Comparison of ENCODE assay signal across 21 cellular contexts in genomic region chr3:194865595-194865994, GRCh38.
DNase-seq lines count a peak whose midpoint lies in the region; ATAC-seq and TF ChIP-seq lines count a peak whose summit lies in the region.
"Had no signal": no experiment of that assay in that cellular context is flagged by ENCODE, and none has a peak within 500 bp of the region (broad histone marks: within the 10 kb centered on the region; RNA-seq: fewer than 3 reads in every experiment).

No MANE protein-coding gene starts in this region.

- no peaks in the 10 kb centered on the region for H3K27me3 ChIP-seq in left ventricle myocardium inferior (ENCODE audit: low read depth)
- H3K27me3 ChIP-seq in right atrium auricular region: no peaks in the 10 kb centered on the region

- H3K36me3 Mint-ChIP-seq in endothelial cell (ENCODE audit: low read depth, unreplicated experiment): no peaks in the 10 kb centered on the region
- no peaks in the 10 kb centered on the region for H3K36me3 Mint-ChIP-seq in type B pancreatic cell
- H3K36me3 Mint-ChIP-seq in activated T-cell treated with anti-CD3 and anti-CD28 coated beads, Interleukin-2, amount 50 U/mL, for 72 hours (ENCODE audit: insufficient read depth in 2 of 2): no peaks in the 10 kb centered on the region

- H3K4me3 ChIP-seq in left ventricle myocardium inferior: no peak overlapping the region
- H3K4me3 ChIP-seq in right atrium auricular region: no peak overlapping the region
- H3K4me3 ChIP-seq: A549, HAP-1, K562 had no signal

- H3K4me3 Mint-ChIP-seq in endothelial cell (ENCODE audit: unreplicated experiment) (no peak overlapping the region), type B pancreatic cell (no peak overlapping the region)
- no peak overlapping the region for H3K4me3 Mint-ChIP-seq in activated T-cell treated with anti-CD3 and anti-CD28 coated beads, Interleukin-2, amount 50 U/mL, for 72 hours

- H3K4me1 ChIP-seq in left ventricle myocardium inferior (peaks cover 42% of the 10 kb centered on the region), right atrium auricular region (peaks cover 0 to 22% of the 10 kb centered on the region in 2 donors)
- H3K4me1 ChIP-seq: HAP-1 had no signal

- H3K27ac Mint-ChIP-seq in endothelial cell (ENCODE audit: unreplicated experiment) (peak overlapping the region; percentile 51), type B pancreatic cell (no peak overlapping the region)
- H3K27ac Mint-ChIP-seq in activated T-cell treated with anti-CD3 and anti-CD28 coated beads, Interleukin-2, amount 50 U/mL, for 72 hours: no peak overlapping the region

- H3K9me3 Mint-ChIP-seq in endothelial cell (ENCODE audit: unreplicated experiment) (no peaks in the 10 kb centered on the region), type B pancreatic cell (no peaks in the 10 kb centered on the region)
- no peaks in the 10 kb centered on the region for H3K9me3 Mint-ChIP-seq in activated T-cell treated with anti-CD3 and anti-CD28 coated beads, Interleukin-2, amount 50 U/mL, for 72 hours

- no peak for ATAC-seq in HG02884 (IDR thresholded peaks at IDR 0.05; ENCODE audit: unreplicated experiment)
- no peak for ATAC-seq in activated T-cell treated with anti-CD3 and anti-CD28 coated beads, Interleukin-2, amount 50 U/mL, for 72 hours (replicated peaks in 1 of 2)
- ATAC-seq: A549, K562, PC-3 had no signal

- DNase-seq in left ventricle myocardium inferior: no peak
- DNase-seq in right atrium auricular region (ENCODE audit: low spot score): no peak
- peak; percentile 77 for DNase-seq in NOMO-1 treated with DMSO at 0.1 percent for 48 hours (lab: John Stamatoyannopoulos, UW; ENCODE audit: unreplicated experiment)
- no peak for DNase-seq in endothelial cell (ENCODE audit: low spot score)
- no peak for DNase-seq in type B pancreatic cell (ENCODE audit: extremely low spot score, unreplicated experiment)
- no peak for DNase-seq in activated T-cell treated with anti-CD3 and anti-CD28 coated beads, Interleukin-2, amount 50 U/mL, for 72 hours
- DNase-seq in effector CD4-positive, alpha-beta T cell: no peak
- DNase-seq: C1 segment of cervical spinal cord, DMS 273 treated with DMSO at 0.1 percent for 48 hours, GDM1, NCI-H1092, NCI-H146, NCI-H2081 treated with DMSO at 0.1 percent for 48 hours, NCI-H226, NCI-H524 treated with DMSO at 0.1 percent for 48 hours, PC-3 had no signal

- H3K36me3 ChIP-seq in left ventricle myocardium inferior (no peaks in the 10 kb centered on the region), right atrium auricular region (no peaks in the 10 kb centered on the region)
- H3K36me3 ChIP-seq: HAP-1 had no signal

- peaks cover 8% of the 10 kb centered on the region for H3K9me3 ChIP-seq in left ventricle myocardium inferior (replicated peaks)
- H3K9me3 ChIP-seq in right atrium auricular region: peaks cover 0 to 6% of the 10 kb centered on the region in 2 donors
- H3K9me3 ChIP-seq: HAP-1 had no signal

- intact Hi-C loops in left ventricle myocardium inferior (cut with micrococcal nuclease): no loop called here

- H3K27ac ChIP-seq in left ventricle myocardium inferior (replicated peaks) (peak overlapping the region; percentile 51), right atrium auricular region (no peak overlapping the region)
- H3K27ac ChIP-seq: A549, RWPE1 had no signal

- peaks cover 4% of the 10 kb centered on the region for H3K27me3 Mint-ChIP-seq in endothelial cell (ENCODE audit: unreplicated experiment)
- peaks cover 19% of the 10 kb centered on the region for H3K27me3 Mint-ChIP-seq in type B pancreatic cell
- H3K27me3 Mint-ChIP-seq in activated T-cell treated with anti-CD3 and anti-CD28 coated beads, Interleukin-2, amount 50 U/mL, for 72 hours (ENCODE audit: low read depth): peaks cover 11% of the 10 kb centered on the region

- H3K4me1 Mint-ChIP-seq in endothelial cell (ENCODE audit: unreplicated experiment): peaks cover 47% of the 10 kb centered on the region
- H3K4me1 Mint-ChIP-seq in type B pancreatic cell (ENCODE audit: unreplicated experiment): peaks cover 3% of the 10 kb centered on the region
- no peaks in the 10 kb centered on the region for H3K4me1 Mint-ChIP-seq in activated T-cell treated with anti-CD3 and anti-CD28 coated beads, Interleukin-2, amount 50 U/mL, for 72 hours (ENCODE audit: low read depth)

- no peak for TF ChIP-seq CTCF in left ventricle myocardium inferior (IDR thresholded peaks at IDR 0.05; ENCODE audit: borderline replicate concordance)
- no peak for TF ChIP-seq CTCF in right atrium auricular region (IDR thresholded peaks at IDR 0.05)
- TF ChIP-seq CTCF in endothelial cell (IDR thresholded peaks at IDR 0.05; ENCODE audit: unreplicated experiment): no peak
- TF ChIP-seq CTCF in type B pancreatic cell (conservative IDR thresholded peaks at IDR 0.05): no peak
